Comparison of ENCODE assay signal across 8 cellular contexts in genomic region chr10:5811387-5811821, GRCh38. TPM values are rescaled to one million over a fixed set of nuclear protein-coding genes. Genes with fewer than 3 reads are reported as not detected.
A peak's percentile ranks its signal among the peaks of the same experiment; 100 is the strongest.
DNase-seq lines count a peak whose midpoint lies in the region; ATAC-seq, FAIRE-seq and TF ChIP-seq lines count a peak whose summit lies in the region.

No MANE protein-coding gene starts in this region.

- no peak overlapping the region for H3K4me3 ChIP-seq in testis

- H3K36me3 Mint-ChIP-seq in naive B cell: peaks cover 0 to 15% of the 10 kb centered on the region in 2 donors

- TF ChIP-seq CTCF in testis (IDR thresholded peaks at IDR 0.05): no peak

- FAIRE-seq in frontal cortex (lab: Jason Lieb, UNC): no peak

- TF ChIP-seq POLR2A in testis (IDR thresholded peaks at IDR 0.05): no peak

- peaks cover 30% of the 10 kb centered on the region for H3K4me1 ChIP-seq in testis

- no peak for ATAC-seq in naive B cell (ENCODE audit: low read depth in 2 of 2)
- ATAC-seq in HG02852 (IDR thresholded peaks at IDR 0.05; ENCODE audit: unreplicated experiment): no peak

- WGBS in testis, 2 donors: 2 to 4% methylated on average over 6 of the region's 6 CpGs

- intact Hi-C loops in testis (cut with DNase I; ENCODE audit: low total_unique reads): no loop called here

- H3K9me3 Mint-ChIP-seq in naive B cell: no peaks in the 10 kb centered on the region

- H3K27me3 Mint-ChIP-seq in naive B cell: no peaks in the 10 kb centered on the region

- H3K27ac Mint-ChIP-seq in naive B cell: peak overlapping the region in 4 of 6 donors; percentile 43 to 86 (median 74)

- H3K9me3 ChIP-seq in testis: no peaks in the 10 kb centered on the region

- H3K4me1 Mint-ChIP-seq in naive B cell: peaks cover 53 to 85% (median 68%) of the 10 kb centered on the region in 3 donors

- H3K4me3 Mint-ChIP-seq in naive B cell: peak overlapping the region; percentile 84 to 99 (median 96)

- H3K27me3 ChIP-seq in testis: no peaks in the 10 kb centered on the region

- H3K27ac ChIP-seq in testis: peak overlapping the region in 1 of 2 donors; percentile 39

- H3K36me3 ChIP-seq in testis (ENCODE audit: low read depth, missing control alignments): no peaks in the 10 kb centered on the region

- DNase-seq in NCI-H146 (lab: John Stamatoyannopoulos, UW) (peak; percentile 13), NCI-H146 treated with DMSO at 0.1 percent for 48 hours (lab: John Stamatoyannopoulos, UW; ENCODE audit: unreplicated experiment) (no peak), NCI-H82 (lab: John Stamatoyannopoulos, UW) (peak; percentile 55), dedifferentiated amniotic fluid mesenchymal stem cell (ENCODE audit: extremely low spot score) (peak; percentile 49), naive B cell (no peak), frontal cortex (ENCODE audit: low spot score in 2 of 2) (no peak), testis (no peak)

RNA-seq across cellular contexts. Expression of gene GDI2, which starts 1.8 kb away (rescaled TPM):
- polyA plus RNA-seq in naive B cell (ENCODE audit: low read depth in 6 of 6) (100 to 1,000 TPM; 380 to 482 (median 401) TPM), testis (ENCODE audit: insufficient read depth, low read depth, low replicate concordance) (144 TPM)
- total RNA-seq in frontal cortex (612 TPM), testis (100 to 1,000 TPM; 184 to 204 TPM)

Comparison
In these comparisons a context has a peak if more than half of its experiments do, and no peak if none do; other contexts are left out.
1. DNase-seq: peak in NCI-H146 (single experiment), NCI-H82 (single experiment) and dedifferentiated amniotic fluid mesenchymal stem cell (single experiment); none in NCI-H146 treated with DMSO at 0.1 percent for 48 hours (single experiment), naive B cell (single experiment), frontal cortex (0 of 2) and testis (single experiment).